ENCODE assay signal across 26 cellular contexts in the genomic region with DNA sequence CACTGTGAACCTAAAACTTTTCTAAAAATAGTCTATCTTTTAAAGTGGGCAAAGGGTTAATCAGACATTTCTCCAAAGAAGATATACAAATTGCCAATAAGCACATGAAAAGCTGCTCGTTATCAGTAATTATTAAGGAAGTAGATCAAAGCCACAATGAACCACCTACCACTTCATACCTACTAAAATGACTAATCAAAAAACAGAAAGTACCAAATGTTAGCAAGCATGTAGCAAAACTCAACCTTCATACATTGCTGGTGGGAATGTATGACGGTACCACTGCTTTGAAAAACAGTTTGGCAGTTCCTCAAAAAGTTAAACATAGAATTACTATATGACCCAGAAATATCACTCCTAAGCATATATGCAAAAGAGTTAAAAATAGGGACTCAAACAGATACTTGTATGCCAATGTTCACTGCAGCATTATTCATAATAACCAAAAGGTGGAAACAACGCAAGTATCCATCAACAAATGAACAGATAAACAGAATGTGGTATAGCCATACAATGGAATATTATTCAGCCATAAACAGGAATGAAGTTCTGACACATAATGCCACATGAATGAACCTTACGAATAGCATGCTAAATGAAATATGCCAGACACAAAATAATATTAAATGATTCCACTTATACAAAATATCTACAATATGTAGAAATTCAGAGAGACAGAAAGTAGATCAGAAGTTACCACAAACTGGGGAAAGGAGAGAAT.
"Had no signal": no experiment of that assay in that cellular context is flagged by ENCODE, and none has a peak within 500 bp of the region (broad histone marks: within the 10 kb centered on the region; RNA-seq: fewer than 3 reads in every experiment).

No MANE protein-coding gene starts in this region.

- DNase-seq: activated CD4-positive, alpha-beta memory T cell treated with anti-CD3 and anti-CD28 coated beads for 36 hours; activated CD4-positive, alpha-beta T cell treated with anti-CD3 and anti-CD28 coated beads, Interleukin-2, amount 10 ng/mL, durations not matched to agents 24 days and 14 days; activated CD4-positive, CD25-positive, alpha-beta regulatory T cell treated with anti-CD3 and anti-CD28 coated beads, Interleukin-2, amount 50 U/mL, for 72 hours; activated CD8-positive, alpha-beta memory T cell treated with anti-CD3 and anti-CD28 coated beads for 24 hours; activated gamma-delta T cell treated with Interleukin-2 at 50 U/mL for 16 hours; activated naive CD4-positive, alpha-beta T cell treated with anti-CD3 and anti-CD28 coated beads, Interleukin-2, amount 10 ng/mL, durations not matched to agents 7 days and 5 days; activated naive CD8-positive, alpha-beta T cell treated with anti-CD3 and anti-CD28 coated beads for 36 hours; activated T-cell treated with anti-CD3 and anti-CD28 coated beads for 4 hours; activated T-cell treated with anti-CD3 and anti-CD28 coated beads, Interleukin-2, amount 50 U/mL, for 48 hours; caudate nucleus; NCI-H1092; NCI-H1417; NCI-H1930; NCI-H2171; NCI-H2227 treated with DMSO at 0.1 percent for 48 hours; NCI-H446 treated with DMSO at 0.1 percent for 48 hours; NCI-H526; NCI-H82; OCI-M1; RPMI8226; T-cell; T1000 had no signal

- H3K4me1 Mint-ChIP-seq: activated CD4-positive, alpha-beta T cell treated with anti-CD3 and anti-CD28 coated beads, Interleukin-2, amount 10 ng/mL, durations not matched to agents 24 days and 14 days; activated naive CD4-positive, alpha-beta T cell treated with anti-CD3 and anti-CD28 coated beads, Interleukin-2, amount 10 ng/mL, durations not matched to agents 7 days and 5 days; activated naive CD8-positive, alpha-beta T cell treated with anti-CD3 and anti-CD28 coated beads for 36 hours; T-cell had no signal

- H3K4me3 Mint-ChIP-seq: activated CD4-positive, alpha-beta memory T cell treated with anti-CD3 and anti-CD28 coated beads for 36 hours; activated CD4-positive, alpha-beta T cell treated with anti-CD3 and anti-CD28 coated beads, Interleukin-2, amount 10 ng/mL, durations not matched to agents 24 days and 14 days; activated naive CD4-positive, alpha-beta T cell treated with anti-CD3 and anti-CD28 coated beads, Interleukin-2, amount 10 ng/mL, durations not matched to agents 7 days and 5 days; activated naive CD8-positive, alpha-beta T cell treated with anti-CD3 and anti-CD28 coated beads for 36 hours; T-cell; WTC11 had no signal

- H3K27ac Mint-ChIP-seq: activated CD4-positive, alpha-beta memory T cell treated with anti-CD3 and anti-CD28 coated beads for 36 hours; activated CD4-positive, alpha-beta T cell treated with anti-CD3 and anti-CD28 coated beads, Interleukin-2, amount 10 ng/mL, durations not matched to agents 24 days and 14 days; activated naive CD4-positive, alpha-beta T cell treated with anti-CD3 and anti-CD28 coated beads, Interleukin-2, amount 10 ng/mL, durations not matched to agents 7 days and 5 days; activated naive CD8-positive, alpha-beta T cell treated with anti-CD3 and anti-CD28 coated beads for 36 hours; activated T-helper 2 cell treated with anti-CD3 and anti-CD28 coated beads, Interferon-gamma antibody, Interleukin-2, Interleukin-4, amounts not matched to agents 10 μg/mL and 5 μg/mL and 100 μg/mL, durations not matched to agents 14 hours and 24 hours and 36 hours; T-cell; WTC11 had no signal

- H3K27me3 Mint-ChIP-seq: activated naive CD4-positive, alpha-beta T cell treated with anti-CD3 and anti-CD28 coated beads, Interleukin-2, amount 10 ng/mL, durations not matched to agents 7 days and 5 days had no signal

- ATAC-seq: Panc1, Right ventricle myocardium inferior, T-cell, WTC11 had no signal

- H3K36me3 Mint-ChIP-seq: activated CD4-positive, alpha-beta memory T cell treated with anti-CD3 and anti-CD28 coated beads for 36 hours; activated naive CD4-positive, alpha-beta T cell treated with anti-CD3 and anti-CD28 coated beads, Interleukin-2, amount 10 ng/mL, durations not matched to agents 7 days and 5 days; activated naive CD8-positive, alpha-beta T cell treated with anti-CD3 and anti-CD28 coated beads for 36 hours; T-cell had no signal

- H3K9me3 Mint-ChIP-seq: activated CD4-positive, alpha-beta memory T cell treated with anti-CD3 and anti-CD28 coated beads for 36 hours; activated CD4-positive, alpha-beta T cell treated with anti-CD3 and anti-CD28 coated beads, Interleukin-2, amount 10 ng/mL, durations not matched to agents 24 days and 14 days; activated naive CD4-positive, alpha-beta T cell treated with anti-CD3 and anti-CD28 coated beads, Interleukin-2, amount 10 ng/mL, durations not matched to agents 7 days and 5 days; activated naive CD8-positive, alpha-beta T cell treated with anti-CD3 and anti-CD28 coated beads for 36 hours; activated T-helper 2 cell treated with anti-CD3 and anti-CD28 coated beads, Interferon-gamma antibody, Interleukin-2, Interleukin-4, amounts not matched to agents 10 μg/mL and 5 μg/mL and 100 μg/mL, durations not matched to agents 14 hours and 24 hours and 36 hours; T-cell had no signal
